8 cellular contexts compared by ENCODE assay signal in the genomic region with DNA sequence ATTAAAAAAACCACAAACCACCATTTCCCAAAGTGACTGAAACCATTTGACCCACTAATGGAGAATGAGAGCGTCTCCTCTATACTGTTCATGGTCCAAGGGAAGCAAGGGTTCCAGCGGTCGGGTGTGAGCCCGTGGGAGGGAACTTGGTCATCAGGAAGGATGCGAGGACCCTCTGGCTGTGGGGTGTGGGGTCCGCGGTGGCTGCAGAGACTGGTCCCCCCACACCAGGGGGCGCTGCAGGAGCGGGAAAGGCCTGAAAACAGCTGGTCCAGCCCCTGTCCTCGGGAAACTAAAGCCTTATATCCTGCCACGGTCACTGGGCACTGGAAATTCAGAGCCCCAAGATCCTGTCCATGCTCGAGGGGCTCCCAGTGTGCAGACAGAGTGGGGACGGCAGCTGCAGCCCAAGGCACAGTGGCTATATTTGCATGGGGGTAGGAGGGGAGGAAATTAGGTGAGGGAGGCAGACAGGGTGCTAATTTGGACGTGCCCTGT. TPM values are rescaled to one million over a fixed set of nuclear protein-coding genes. Genes with fewer than 3 reads are reported as not detected.
A peak's percentile ranks its signal among the peaks of the same experiment; 100 is the strongest.
DNase-seq lines count a peak whose midpoint lies in the region; ATAC-seq and TF ChIP-seq lines count a peak whose summit lies in the region.

No MANE protein-coding gene starts in this region.

- H2AFZ ChIP-seq in KMS-11 (ENCODE audit: low read depth), result no peak overlapping the region

- peak overlapping the region; percentile 39; the same call in 1 of the 2 replicates for H3K4me2 ChIP-seq in KMS-11

- peaks cover 14% of the 10 kb centered on the region; the same call in 1 of the 2 replicates for H3K79me2 ChIP-seq in KMS-11 (ENCODE audit: insufficient read depth, low read depth)

- peaks cover 23% of the 10 kb centered on the region for H3K4me1 ChIP-seq in KMS-11 (ENCODE audit: low read depth, poor library complexity, severe bottlenecking)
- peaks cover 3% of the 10 kb centered on the region for H3K4me1 ChIP-seq in RWPE2 (ENCODE audit: insufficient read depth, poor library complexity, severe bottlenecking)
- H3K4me1 ChIP-seq in neutrophil (ENCODE audit: control insufficient read depth in 1 of 2, insufficient read depth in 1 of 2, low read depth in 1 of 2, low read length in 1 of 2), result peaks cover 19 to 29% of the 10 kb centered on the region in 2 experiments

- no peaks in the 10 kb centered on the region for H3K9me3 ChIP-seq in RWPE2 (ENCODE audit: severe bottlenecking)
- no peaks in the 10 kb centered on the region for H3K9me3 ChIP-seq in neutrophil

- DNase-seq in DMS53 (lab: John Stamatoyannopoulos, UW) (peak; percentile 93), RWPE2 (ENCODE audit: low spot score) (peak; percentile 81), fibroblast of the aortic adventitia (ENCODE audit: low read depth) (peak; percentile 77), superior temporal gyrus (ENCODE audit: extremely low spot score) (peak; percentile 91)
- DNase-seq in activated effector memory CD4-positive, alpha-beta T cell treated with Interleukin-2 at 50 U/mL for 16 hours, result peak; percentile 66

- H4K20me1 ChIP-seq in KMS-11 (ENCODE audit: insufficient read depth), result no peaks in the 10 kb centered on the region

- H3K4me3 ChIP-seq in KMS-11 (IDR thresholded peaks at IDR 0.05; ENCODE audit: insufficient read depth, low read depth, low read length) (no peak overlapping the region), RWPE2 (ENCODE audit: severe bottlenecking) (no peak overlapping the region), fibroblast of the aortic adventitia (ENCODE audit: low read depth, low read length) (no peak overlapping the region), neutrophil (ENCODE audit: low read depth in 1 of 2, low read length in 1 of 2) (no peak overlapping the region)

- no peak overlapping the region for H3K9ac ChIP-seq in KMS-11

- H3K36me3 ChIP-seq in KMS-11 (ENCODE audit: insufficient read depth), result no peaks in the 10 kb centered on the region
- peaks cover 5% of the 10 kb centered on the region for H3K36me3 ChIP-seq in RWPE2 (ENCODE audit: low read depth)
- H3K36me3 ChIP-seq in neutrophil, result no peaks in the 10 kb centered on the region

- ATAC-seq in RWPE2 (ENCODE audit: low read depth) (peak; percentile 71), GM18520 (IDR thresholded peaks at IDR 0.05; ENCODE audit: unreplicated experiment) (no peak)

- TF ChIP-seq CTCF in KMS-11 (conservative IDR thresholded peaks at IDR 0.05; ENCODE audit: low read depth, low read length) (peak; percentile 92), RWPE2 (IDR thresholded peaks at IDR 0.05; ENCODE audit: poor library complexity, severe bottlenecking) (peak; percentile 95), fibroblast of the aortic adventitia (IDR thresholded peaks at IDR 0.05; ENCODE audit: insufficient read depth, low read length) (peak; percentile 95), neutrophil (IDR thresholded peaks at IDR 0.05) (peak; percentile 88)

- no peaks in the 10 kb centered on the region for H3K27me3 ChIP-seq in KMS-11 (ENCODE audit: insufficient read depth, low read depth)
- H3K27me3 ChIP-seq in RWPE2 (ENCODE audit: insufficient read depth, poor library complexity, severe bottlenecking), result no peaks in the 10 kb centered on the region
- no peaks in the 10 kb centered on the region for H3K27me3 ChIP-seq in neutrophil

- H3K27ac ChIP-seq in KMS-11 (no peak overlapping the region), RWPE2 (ENCODE audit: poor library complexity, severe bottlenecking) (no peak overlapping the region), neutrophil (no peak overlapping the region)

RNA-seq across cellular contexts. Expression of a gene that starts 4.3 kb away (rescaled TPM):
- 5.4 and 7.0 TPM in 2 replicates for total RNA-seq in fibroblast of the aortic adventitia (ENCODE audit: low replicate concordance)

RNA-seq across cellular contexts. Expression of a gene that starts 10.6 kb away (rescaled TPM):
- 48.8 and 342 TPM in 2 replicates for total RNA-seq in fibroblast of the aortic adventitia (ENCODE audit: low replicate concordance)

RNA-seq across cellular contexts. Expression of a gene that starts 26.6 kb away (rescaled TPM):
- total RNA-seq in fibroblast of the aortic adventitia (ENCODE audit: low replicate concordance), result not detected in 2 replicates
